32 cellular contexts compared by ENCODE assay signal in the genomic region with DNA sequence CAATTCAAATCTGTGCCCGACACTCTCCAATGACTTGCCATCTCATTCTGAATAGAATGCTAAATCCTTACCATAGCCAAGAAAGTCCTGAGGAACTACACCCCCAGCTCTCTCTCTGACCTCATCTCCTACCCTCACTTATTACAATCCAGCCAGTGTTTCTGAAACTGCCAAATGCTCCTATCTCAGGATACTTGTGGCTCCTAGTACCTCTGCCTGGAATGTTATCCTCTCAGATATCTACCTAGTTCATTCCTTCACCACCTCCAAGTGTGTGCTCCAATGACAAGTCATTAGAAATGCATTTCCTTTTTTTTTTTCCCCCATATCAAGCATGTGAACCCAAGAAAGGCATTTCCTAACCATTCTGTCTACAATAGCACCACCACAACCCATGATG.
"Had no signal": no experiment of that assay in that cellular context is flagged by ENCODE, and none has a peak within 500 bp of the region (broad histone marks: within the 10 kb centered on the region; RNA-seq: fewer than 3 reads in every experiment).

No MANE protein-coding gene starts in this region.

- H3K4me1 Mint-ChIP-seq: activated B cell treated with CpG ODN at 0.5 μM for 24 hours; activated T-helper 17 cell treated with anti-CD3 and anti-CD28 coated beads, Interleukin-2, amount 50 U/mL, for 72 hours; T-helper 17 cell had no signal

- H3K27me3 Mint-ChIP-seq: activated B cell treated with CpG ODN at 0.5 μM for 24 hours; activated CD8-positive, alpha-beta T cell treated with anti-CD3 and anti-CD28 coated beads for 36 hours; activated naive CD8-positive, alpha-beta T cell; activated T-helper 17 cell treated with anti-CD3 and anti-CD28 coated beads, Interleukin-2, amount 50 U/mL, for 72 hours; T-helper 17 cell had no signal

- FAIRE-seq: colon, endometrium, frontal cortex had no signal

- H3K4me3 ChIP-seq: adrenal gland, body of pancreas had no signal

- H3K4me3 Mint-ChIP-seq: activated B cell treated with CpG ODN at 0.5 μM for 24 hours; activated CD8-positive, alpha-beta T cell treated with anti-CD3 and anti-CD28 coated beads for 36 hours; activated naive CD8-positive, alpha-beta T cell; activated T-cell treated with anti-CD3 and anti-CD28 coated beads, Interleukin-2, amount 50 U/mL, for 4 hours; activated T-helper 17 cell treated with anti-CD3 and anti-CD28 coated beads, Interleukin-2, amount 50 U/mL, for 72 hours; T-helper 17 cell; T-helper 2 cell treated with Interferon-gamma antibody and Interleukin-4, amounts not matched to agents 5 μg/mL and 100 μg/mL, for 36 hours had no signal

- H3K27ac Mint-ChIP-seq: activated B cell treated with CpG ODN at 0.5 μM for 24 hours; activated CD8-positive, alpha-beta T cell treated with anti-CD3 and anti-CD28 coated beads for 36 hours; activated naive CD8-positive, alpha-beta T cell; activated T-helper 17 cell treated with anti-CD3 and anti-CD28 coated beads, Interleukin-2, amount 50 U/mL, for 72 hours; T-helper 17 cell; T-helper 2 cell treated with Interferon-gamma antibody and Interleukin-4, amounts not matched to agents 5 μg/mL and 100 μg/mL, for 36 hours had no signal

- H3K27ac ChIP-seq: adrenal gland, body of pancreas, WERI-Rb-1 had no signal

- H3K27me3 ChIP-seq: adrenal gland, body of pancreas had no signal

- DNase-seq: activated B cell treated with CpG ODN at 0.5 μM for 24 hours; activated CD4-positive, alpha-beta T cell treated with anti-CD3 and anti-CD28 coated beads for 48 hours; activated CD4-positive, alpha-beta T cell treated with anti-CD3 and anti-CD28 coated beads, Interleukin-2, amount 50 U/mL, for 1 hour; activated CD4-positive, alpha-beta T cell treated with anti-CD3 and anti-CD28 coated beads, Interleukin-2, amount 50 U/mL, for 48 hours; activated CD8-positive, alpha-beta memory T cell treated with anti-CD3 and anti-CD28 coated beads for 24 hours; activated CD8-positive, alpha-beta T cell treated with anti-CD3 and anti-CD28 coated beads for 36 hours; activated effector memory CD4-positive, alpha-beta T cell treated with Interleukin-2 at 50 U/mL for 16 hours; activated gamma-delta T cell treated with Interleukin-2 at 50 U/mL for 16 hours; activated naive CD4-positive, alpha-beta T cell treated with anti-CD3 and anti-CD28 coated beads, Interleukin-2, amount 50 U/mL, for 16 hours; activated naive CD4-positive, alpha-beta T cell treated with Interleukin-2 at 50 U/mL for 16 hours; activated T-cell treated with anti-CD3 and anti-CD28 coated beads, Interleukin-2, amount 50 U/mL, for 4 hours; adrenal gland; amygdala; aorta; body of pancreas; caudate nucleus; cortex of kidney; dermis blood vessel endothelial cell; effector CD4-positive, alpha-beta T cell; foreskin fibroblast; T-helper 1 cell; T-helper 17 cell; T1000; WERI-Rb-1 had no signal

- ATAC-seq: activated CD4-positive, CD25-positive, alpha-beta regulatory T cell treated with anti-CD3 and anti-CD28 coated beads, Interleukin-2, amount 50 U/mL, for 24 hours; activated CD8-positive, alpha-beta T cell treated with anti-CD3 and anti-CD28 coated beads for 36 hours; activated T-cell treated with anti-CD3 and anti-CD28 coated beads, Interleukin-2, amount 50 U/mL, for 4 hours; activated T-helper 17 cell treated with anti-CD3 and anti-CD28 coated beads, Interleukin-2, amount 50 U/mL, for 72 hours; body of pancreas; esophagus mucosa; T-helper 17 cell had no signal

- H3K4me1 ChIP-seq: adrenal gland, body of pancreas had no signal
